In genomic region chr2:173095356-173095755, GRCh38 we compare ENCODE assay signal across 17 cellular contexts. TPM values are rescaled to one million over a fixed set of nuclear protein-coding genes. Genes with fewer than 3 reads are reported as not detected.
DNase-seq lines count a peak whose midpoint lies in the region; ATAC-seq and TF ChIP-seq lines count a peak whose summit lies in the region.
"Had no signal": no experiment of that assay in that cellular context is flagged by ENCODE, and none has a peak within 500 bp of the region (broad histone marks: within the 10 kb centered on the region; RNA-seq: fewer than 3 reads in every experiment).

No MANE protein-coding gene starts in this region.

- no peak overlapping the region for H3K18ac ChIP-seq in mesenchymal stem cell (ENCODE audit: low read depth in 1 of 2, low read length in 2 of 2)

- H3K14ac ChIP-seq in mesenchymal stem cell (ENCODE audit: low read length in 2 of 2): no peak overlapping the region

- ATAC-seq in left ventricle myocardium superior (no peak), psoas muscle (no peak), HG03521 (IDR thresholded peaks at IDR 0.05; ENCODE audit: unreplicated experiment) (no peak)
- ATAC-seq: A549 had no signal

- H2BK5ac ChIP-seq in mesenchymal stem cell (ENCODE audit: low read depth, low read length, poor library complexity, severe bottlenecking): no peak overlapping the region

- H3K9ac ChIP-seq in subcutaneous abdominal adipose tissue (ENCODE audit: low read length in 5 of 5) (no peak overlapping the region), mesenchymal stem cell (ENCODE audit: low read length) (no peak overlapping the region)
- H3K9ac ChIP-seq: BLaER1, GM23248 had no signal

- no peaks in the 10 kb centered on the region for H3K9me3 ChIP-seq in left ventricle myocardium inferior (replicated peaks)
- H3K9me3 ChIP-seq in esophagus muscularis mucosa: no peaks in the 10 kb centered on the region
- no peaks in the 10 kb centered on the region for H3K9me3 ChIP-seq in psoas muscle
- no peaks in the 10 kb centered on the region for H3K9me3 ChIP-seq in subcutaneous abdominal adipose tissue (ENCODE audit: control insufficient read depth in 5 of 5, low read length in 5 of 5)
- no peaks in the 10 kb centered on the region for H3K9me3 ChIP-seq in mesenchymal stem cell (ENCODE audit: control insufficient read depth, low read length)
- H3K9me3 ChIP-seq: A549, BLaER1, HAP-1 had no signal

- DNase-seq in left ventricle myocardium inferior (no peak), left ventricle myocardium superior (no peak), esophagus muscularis mucosa (ENCODE audit: extremely low spot score) (no peak), psoas muscle (no peak), mesenchymal stem cell (no peak), T-helper 9 cell (no peak)
- DNase-seq: CD4-positive, alpha-beta memory T cell; DMS153; DMS79; GDM1; GM23248 had no signal

- no peak for TF ChIP-seq POLR2A in esophagus muscularis mucosa (IDR thresholded peaks at IDR 0.05; ENCODE audit: low read depth)

- H4K91ac ChIP-seq in mesenchymal stem cell (ENCODE audit: low read length): no peak overlapping the region

- no peak overlapping the region for H3K4ac ChIP-seq in mesenchymal stem cell (ENCODE audit: low read depth in 1 of 2, low read length in 2 of 2)

- peaks cover 25% of the 10 kb centered on the region for H3K79me1 ChIP-seq in mesenchymal stem cell (replicated peaks; ENCODE audit: low read length, poor library complexity, severe bottlenecking)

- H3K4me3 ChIP-seq in left ventricle myocardium inferior (no peak overlapping the region), esophagus muscularis mucosa (no peak overlapping the region), psoas muscle (peak overlapping the region; percentile 50), subcutaneous abdominal adipose tissue (ENCODE audit: low read depth in 1 of 5, low read length in 5 of 5) (no peak overlapping the region), mesenchymal stem cell (ENCODE audit: insufficient read depth in 1 of 2, low read depth in 1 of 2, low read length in 2 of 2) (no peak overlapping the region)
- H3K4me3 ChIP-seq: A549, BLaER1, GM23248, HAP-1 had no signal

- H3K36me3 ChIP-seq in left ventricle myocardium inferior: peaks cover 46% of the 10 kb centered on the region
- H3K36me3 ChIP-seq in esophagus muscularis mucosa: peaks cover 0 to 22% (median 11%) of the 10 kb centered on the region in 4 donors
- peaks cover 0 to 52% of the 10 kb centered on the region in 2 donors for H3K36me3 ChIP-seq in psoas muscle (ENCODE audit: insufficient read depth in 1 of 2, low read depth in 1 of 2)
- H3K36me3 ChIP-seq in subcutaneous abdominal adipose tissue (ENCODE audit: control insufficient read depth in 5 of 5, insufficient read depth in 5 of 5, low read length in 5 of 5): peaks cover 4 to 16% (median 9%) of the 10 kb centered on the region in 5 donors
- peaks cover 9 to 27% of the 10 kb centered on the region in 2 experiments for H3K36me3 ChIP-seq in mesenchymal stem cell (ENCODE audit: control insufficient read depth in 1 of 2, insufficient read depth in 2 of 2, low read depth in 1 of 2, low read length in 2 of 2)

- intact Hi-C loops in left ventricle myocardium inferior (cut with micrococcal nuclease) (no loop called here), left ventricle myocardium superior (cut with micrococcal nuclease) (no loop called here), esophagus muscularis mucosa (cut with DNase I) (no loop called here), psoas muscle (cut with DNase I) (no loop called here)

- H3K27ac ChIP-seq in left ventricle myocardium inferior (replicated peaks): peak overlapping the region; percentile 1
- peak overlapping the region; percentile 24 to 62 (median 48) for H3K27ac ChIP-seq in esophagus muscularis mucosa (replicated peaks in 1 of 4)
- peak overlapping the region; percentile 4 for H3K27ac ChIP-seq in psoas muscle
- H3K27ac ChIP-seq in subcutaneous abdominal adipose tissue (ENCODE audit: low read depth, low read length): peak overlapping the region; percentile 2
- no peak overlapping the region for H3K27ac ChIP-seq in mesenchymal stem cell (ENCODE audit: low read length, poor library complexity, severe bottlenecking)
- H3K27ac ChIP-seq: 22Rv1, A549, BLaER1, GM23248 had no signal

- WGBS in esophagus muscularis mucosa: 61% methylated on average over 1 of the region's 1 CpG
- 92 to 95% (median 93%) methylated on average over 1 of the region's 1 CpG for WGBS in psoas muscle, 3 donors
- no CpG with 5 or more reads among the region's 1 CpG for WGBS in mesenchymal stem cell

- H2BK12ac ChIP-seq in mesenchymal stem cell (ENCODE audit: low read length in 2 of 2): no peak overlapping the region

- H2AK5ac ChIP-seq in mesenchymal stem cell (ENCODE audit: low read length, severe bottlenecking): no peak overlapping the region

- H3K4me1 ChIP-seq in left ventricle myocardium inferior (peaks cover 86% of the 10 kb centered on the region), esophagus muscularis mucosa (peaks cover 22 to 73% (median 72%) of the 10 kb centered on the region in 4 donors), psoas muscle (peaks cover 53% of the 10 kb centered on the region), subcutaneous abdominal adipose tissue (ENCODE audit: control insufficient read depth in 5 of 5, insufficient read depth in 5 of 5, low read length in 5 of 5) (peaks cover 0 to 31% (median 17%) of the 10 kb centered on the region in 5 donors), mesenchymal stem cell (ENCODE audit: control insufficient read depth, insufficient read depth, low read depth, low read length) (peaks cover 3% of the 10 kb centered on the region)
- H3K4me1 ChIP-seq: BLaER1, HAP-1 had no signal

- H2AFZ ChIP-seq in mesenchymal stem cell (ENCODE audit: low read depth, low read length): no peak overlapping the region
- H2AFZ ChIP-seq: GM23248 had no signal

- TF ChIP-seq CTCF in left ventricle myocardium inferior (IDR thresholded peaks at IDR 0.05; ENCODE audit: borderline replicate concordance) (no peak), esophagus muscularis mucosa (IDR thresholded peaks at IDR 0.05) (no peak), psoas muscle (IDR thresholded peaks at IDR 0.05) (no peak)

- no peak overlapping the region for H2BK120ac ChIP-seq in mesenchymal stem cell (ENCODE audit: low read depth, low read length)

- H3K4me2 ChIP-seq in mesenchymal stem cell (ENCODE audit: low read length, poor library complexity, severe bottlenecking): no peak overlapping the region
- H3K4me2 ChIP-seq: BLaER1 had no signal

- H4K8ac ChIP-seq in mesenchymal stem cell (ENCODE audit: low read length): no peak overlapping the region

- H3K23ac ChIP-seq in mesenchymal stem cell (ENCODE audit: low read length in 2 of 2): no peak overlapping the region

- H2BK15ac ChIP-seq in mesenchymal stem cell (ENCODE audit: low read depth, poor library complexity, severe bottlenecking): no peak overlapping the region

- no peak for TF ChIP-seq EP300 in esophagus muscularis mucosa (IDR thresholded peaks at IDR 0.05)

- H3K27me3 ChIP-seq in left ventricle myocardium inferior (ENCODE audit: low read depth): no peaks in the 10 kb centered on the region
- no peaks in the 10 kb centered on the region for H3K27me3 ChIP-seq in esophagus muscularis mucosa
- H3K27me3 ChIP-seq in psoas muscle (ENCODE audit: insufficient read depth in 3 of 3, low read length in 2 of 3): no peaks in the 10 kb centered on the region
- no peaks in the 10 kb centered on the region for H3K27me3 ChIP-seq in subcutaneous abdominal adipose tissue (ENCODE audit: control insufficient read depth in 5 of 5, insufficient read depth in 4 of 5, low read length in 5 of 5)
- no peaks in the 10 kb centered on the region for H3K27me3 ChIP-seq in mesenchymal stem cell (ENCODE audit: control insufficient read depth in 1 of 2, insufficient read depth in 1 of 2, low read length in 2 of 2)
- H3K27me3 ChIP-seq: BLaER1 had no signal

RNA-seq across cellular contexts. Expression of gene MAP3K20, which starts 19.7 kb away (rescaled TPM):
- total RNA-seq in left ventricle myocardium inferior (466 TPM), left ventricle myocardium superior (429 TPM), esophagus muscularis mucosa (100 to 1,000 TPM; 238 to 335 (median 267) TPM), psoas muscle (100 to 1,000 TPM; 366 to 533 (median 468) TPM)
- polyA plus RNA-seq in psoas muscle: 100 to 1,000 TPM in 2 of 3 donors, 10 to 100 TPM in 1; 41.8 to 224 (median 112) TPM
- 33.5 TPM for polyA plus RNA-seq in mesenchymal stem cell (2013, experiment 1 of 2)
- polyA plus RNA-seq in mesenchymal stem cell (2013, experiment 2 of 2): 34.0 TPM
